Comparison of ENCODE assay signal across 27 cellular contexts in genomic region chr19:19686580-19686979, GRCh38.
"Had no signal": no experiment of that assay in that cellular context is flagged by ENCODE, and none has a peak within 500 bp of the region (broad histone marks: within the 10 kb centered on the region; RNA-seq: fewer than 3 reads in every experiment).

No MANE protein-coding gene starts in this region.

- H3K9ac ChIP-seq: KMS-11, SK-N-SH had no signal

- H3K4me1 Mint-ChIP-seq: activated CD4-positive, alpha-beta memory T cell treated with anti-CD3 and anti-CD28 coated beads, Interleukin-2, amount 10 ng/mL, durations not matched to agents 7 days and 5 days; activated CD4-positive, alpha-beta T cell treated with anti-CD3 and anti-CD28 coated beads, Interleukin-2, amount 10 ng/mL, durations not matched to agents 7 days and 5 days; IgD-negative memory B cell had no signal

- H3K4me1 ChIP-seq: Peyer's patch, SJSA1 had no signal

- H3K4me3 ChIP-seq: Peyer's patch, SJSA1 had no signal

- H3K4me3 Mint-ChIP-seq: activated CD4-positive, alpha-beta memory T cell treated with anti-CD3 and anti-CD28 coated beads, Interleukin-2, amount 10 ng/mL, durations not matched to agents 7 days and 5 days; activated CD4-positive, alpha-beta T cell treated with anti-CD3 and anti-CD28 coated beads, Interleukin-2, amount 10 ng/mL, durations not matched to agents 7 days and 5 days; activated naive CD4-positive, alpha-beta T cell treated with anti-CD3 and anti-CD28 coated beads for 36 hours; activated naive CD8-positive, alpha-beta T cell treated with anti-CD3 and anti-CD28 coated beads for 36 hours; activated T-cell treated with anti-CD3 and anti-CD28 coated beads, Interleukin-2, amount 50 U/mL, for 24 hours; IgD-negative memory B cell; T-helper 1 cell treated with Interleukin-12 subunit alpha and Interleukin-12 subunit beta and Interleukin-4 antibody, amounts not matched to agents 30 μg/mL and 1 μg/mL, for 36 hours; T-helper 2 cell treated with Interferon-gamma antibody and Interleukin-4, amounts not matched to agents 5 μg/mL and 100 μg/mL, for 36 hours had no signal

- H3K4me2 ChIP-seq: KMS-11, SK-N-SH had no signal

- ATAC-seq: PC-3 had no signal

- H3K27ac ChIP-seq: brain microvascular endothelial cell, KMS-11, Peyer's patch, SJSA1 had no signal

- H3K27me3 Mint-ChIP-seq: activated CD4-positive, alpha-beta memory T cell treated with anti-CD3 and anti-CD28 coated beads, Interleukin-2, amount 10 ng/mL, durations not matched to agents 7 days and 5 days; activated CD4-positive, alpha-beta T cell treated with anti-CD3 and anti-CD28 coated beads, Interleukin-2, amount 10 ng/mL, durations not matched to agents 7 days and 5 days; activated naive CD8-positive, alpha-beta T cell treated with anti-CD3 and anti-CD28 coated beads for 36 hours; activated T-cell treated with anti-CD3 and anti-CD28 coated beads, Interleukin-2, amount 50 U/mL, for 24 hours; IgD-negative memory B cell had no signal

- H3K9me3 ChIP-seq: SK-N-SH had no signal

- H3K36me3 ChIP-seq: brain microvascular endothelial cell, Peyer's patch, SJSA1 had no signal

- H3K27me3 ChIP-seq: brain microvascular endothelial cell, Peyer's patch, SJSA1 had no signal

- DNase-seq: activated CD4-positive, alpha-beta memory T cell treated with anti-CD3 and anti-CD28 coated beads, Interleukin-2, amount 10 ng/mL, durations not matched to agents 7 days and 5 days; activated CD4-positive, alpha-beta T cell treated with anti-CD3 and anti-CD28 coated beads, Interleukin-2, amount 10 ng/mL, durations not matched to agents 7 days and 5 days; activated gamma-delta T cell treated with Interleukin-2 at 50 U/mL for 16 hours; activated naive CD4-positive, alpha-beta T cell treated with anti-CD3 and anti-CD28 coated beads for 36 hours; activated naive CD8-positive, alpha-beta T cell treated with anti-CD3 and anti-CD28 coated beads for 36 hours; activated T-cell treated with anti-CD3 and anti-CD28 coated beads, Interleukin-2, amount 50 U/mL, for 24 hours; amniotic stem cell; brain microvascular endothelial cell; central memory CD4-positive, alpha-beta T cell; MM.1S; NCI-H1105; NCI-H1417 treated with DMSO at 0.1 percent for 48 hours; NCI-H187 treated with DMSO at 0.1 percent for 48 hours; NCI-H2081; NCI-H226; NCI-H446 treated with DMSO at 0.1 percent for 48 hours; NCI-H524; NK-92 treated with Interleukin-12 subunit alpha and Interleukin-12 subunit beta, amount 100 ng/mL, for 24 hours; PC-3; SHP77 treated with DMSO at 0.1 percent for 48 hours had no signal

- H3K27ac Mint-ChIP-seq: activated CD4-positive, alpha-beta memory T cell treated with anti-CD3 and anti-CD28 coated beads, Interleukin-2, amount 10 ng/mL, durations not matched to agents 7 days and 5 days; activated CD4-positive, alpha-beta T cell treated with anti-CD3 and anti-CD28 coated beads, Interleukin-2, amount 10 ng/mL, durations not matched to agents 7 days and 5 days; activated naive CD4-positive, alpha-beta T cell treated with anti-CD3 and anti-CD28 coated beads for 36 hours; activated naive CD8-positive, alpha-beta T cell treated with anti-CD3 and anti-CD28 coated beads for 36 hours; activated T-cell treated with anti-CD3 and anti-CD28 coated beads, Interleukin-2, amount 50 U/mL, for 24 hours; IgD-negative memory B cell; T-helper 1 cell treated with Interleukin-12 subunit alpha and Interleukin-12 subunit beta and Interleukin-4 antibody, amounts not matched to agents 30 μg/mL and 1 μg/mL, for 36 hours; T-helper 2 cell treated with Interferon-gamma antibody and Interleukin-4, amounts not matched to agents 5 μg/mL and 100 μg/mL, for 36 hours had no signal
